In genomic region chr3:112109313-112109712, GRCh38 we compare ENCODE assay signal across 19 cellular contexts.
DNase-seq lines count a peak whose midpoint lies in the region; ATAC-seq and TF ChIP-seq lines count a peak whose summit lies in the region.
"Had no signal": no experiment of that assay in that cellular context is flagged by ENCODE, and none has a peak within 500 bp of the region (broad histone marks: within the 10 kb centered on the region; RNA-seq: fewer than 3 reads in every experiment).

No MANE protein-coding gene starts in this region.

- H3K9ac ChIP-seq in KMS-11, result no peak overlapping the region

- H2AFZ ChIP-seq in KMS-11 (ENCODE audit: low read depth), result 0 out of 2 replicates have a peak overlapping the region, but pooled peaks have one; percentile 24
- H2AFZ ChIP-seq: GM23338 had no signal

- H4K20me1 ChIP-seq in KMS-11 (ENCODE audit: insufficient read depth), result no peaks in the 10 kb centered on the region

- no peak overlapping the region for H3K4me3 ChIP-seq in KMS-11 (IDR thresholded peaks at IDR 0.05; ENCODE audit: insufficient read depth, low read depth, low read length)
- H3K4me3 ChIP-seq: adrenal gland, GM12878, GM23338, sigmoid colon had no signal

- H3K27ac ChIP-seq in 22Rv1, result peak overlapping the region; percentile 62
- no peak overlapping the region for H3K27ac ChIP-seq in KMS-11
- H3K27ac ChIP-seq: adrenal gland, sigmoid colon had no signal

- H3K27me3 ChIP-seq in KMS-11 (ENCODE audit: insufficient read depth, low read depth), result no peaks in the 10 kb centered on the region
- H3K27me3 ChIP-seq: adrenal gland, sigmoid colon had no signal

- peak overlapping the region; percentile 51 for H3K4me2 ChIP-seq in KMS-11
- H3K4me2 ChIP-seq: GM23338 had no signal

- DNase-seq in NCI-H2171 treated with DMSO at 0.1 percent for 48 hours (lab: John Stamatoyannopoulos, UW) (peak; percentile 88), SW480 (ENCODE audit: low spot score) (peak; percentile 36), NAMALWA (ENCODE audit: low spot score) (no peak), HuH-7.5 (ENCODE audit: low spot score) (no peak)
- DNase-seq: activated B cell treated with CpG ODN at 0.5 μM for 24 hours; adrenal gland; CD8-positive, alpha-beta memory T cell; effector memory CD4-positive, alpha-beta T cell; Kasumi-1; midbrain; sigmoid colon; T-helper 1 cell had no signal

- H3K79me2 ChIP-seq in KMS-11 (ENCODE audit: insufficient read depth, low read depth), result no peaks in the 10 kb centered on the region

- TF ChIP-seq CTCF in 22Rv1 (IDR thresholded peaks at IDR 0.05) (no peak), KMS-11 (conservative IDR thresholded peaks at IDR 0.05; ENCODE audit: low read depth, low read length) (no peak)

- peaks cover 37% of the 10 kb centered on the region for H3K4me1 ChIP-seq in KMS-11 (ENCODE audit: low read depth, poor library complexity, severe bottlenecking)
- H3K4me1 ChIP-seq: adrenal gland, sigmoid colon had no signal

- H3K36me3 ChIP-seq in KMS-11 (ENCODE audit: insufficient read depth), result no peaks in the 10 kb centered on the region
- H3K36me3 ChIP-seq: adrenal gland, sigmoid colon had no signal

- ATAC-seq in HG02759 (IDR thresholded peaks at IDR 0.05; ENCODE audit: unreplicated experiment), result no peak
- ATAC-seq in activated CD4-positive, CD25-positive, alpha-beta regulatory T cell treated with anti-CD3 and anti-CD28 coated beads, Interleukin-2, amount 50 U/mL, for 24 hours, result no peak
- ATAC-seq: activated T-helper 17 cell treated with anti-CD3 and anti-CD28 coated beads, Interleukin-2, amount 50 U/mL, for 72 hours; GM12878; GM23338 had no signal

Comparison
In these comparisons a context has a peak if more than half of its experiments do, and no peak if none do; other contexts are left out.
1. DNase-seq: peak in NCI-H2171 treated with DMSO at 0.1 percent for 48 hours (single experiment) and SW480 (single experiment); none in NAMALWA (single experiment) and HuH-7.5 (single experiment).